Comparison of ENCODE assay signal across 30 cellular contexts in the genomic region with DNA sequence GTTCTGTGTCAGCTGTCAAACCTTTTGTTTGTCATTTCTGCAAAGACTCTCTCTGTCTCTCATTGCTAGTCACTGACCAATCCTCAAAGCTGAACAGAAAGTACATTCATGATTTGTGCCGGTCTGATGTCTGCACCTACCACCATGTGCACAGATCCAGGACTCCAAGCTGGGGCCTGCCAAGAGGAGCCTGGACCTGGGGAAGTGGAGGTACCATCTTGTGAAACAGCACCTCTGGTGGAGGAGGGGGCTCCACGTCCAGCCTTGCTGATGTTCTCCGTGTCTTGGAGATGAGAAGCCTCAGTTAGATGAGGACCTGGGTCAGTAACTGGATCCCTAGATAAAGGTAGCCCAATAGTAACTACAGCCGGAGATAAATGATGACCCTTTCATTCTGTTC.
"Had no signal": no experiment of that assay in that cellular context is flagged by ENCODE, and none has a peak within 500 bp of the region (broad histone marks: within the 10 kb centered on the region; RNA-seq: fewer than 3 reads in every experiment).

No MANE protein-coding gene starts in this region.

- H3K27me3 ChIP-seq: brain microvascular endothelial cell, dorsolateral prefrontal cortex, esophagus squamous epithelium had no signal

- H3K36me3 Mint-ChIP-seq: activated CD4-positive, alpha-beta memory T cell treated with anti-CD3 and anti-CD28 coated beads for 36 hours; activated naive CD8-positive, alpha-beta T cell had no signal

- H3K27ac Mint-ChIP-seq: activated CD4-positive, alpha-beta memory T cell treated with anti-CD3 and anti-CD28 coated beads for 36 hours; activated CD4-positive, alpha-beta T cell treated with anti-CD3 and anti-CD28 coated beads for 36 hours; activated CD4-positive, alpha-beta T cell treated with anti-CD3 and anti-CD28 coated beads, Interleukin-2, amount 10 ng/mL, durations not matched to agents 24 days and 14 days; activated naive CD8-positive, alpha-beta T cell; activated T-helper 17 cell treated with anti-CD3 and anti-CD28 coated beads, Interleukin-2, amount 50 U/mL, for 72 hours; dendritic cell treated with granulocyte-macrophage colony-stimulating factor and Interleukin-4, amounts not matched to agents 40 ng/mL and 50 ng/mL, for 4 days; T-helper 17 cell; T-helper 2 cell treated with Interferon-gamma antibody and Interleukin-4, amounts not matched to agents 5 μg/mL and 100 μg/mL, for 36 hours had no signal

- H3K36me3 ChIP-seq: brain microvascular endothelial cell, esophagus squamous epithelium, gastroesophageal sphincter had no signal

- H3K4me3 Mint-ChIP-seq: activated CD4-positive, alpha-beta memory T cell treated with anti-CD3 and anti-CD28 coated beads for 36 hours; activated CD4-positive, alpha-beta T cell treated with anti-CD3 and anti-CD28 coated beads for 36 hours; activated CD4-positive, alpha-beta T cell treated with anti-CD3 and anti-CD28 coated beads, Interleukin-2, amount 10 ng/mL, durations not matched to agents 24 days and 14 days; activated naive CD8-positive, alpha-beta T cell; activated T-cell treated with anti-CD3 and anti-CD28 coated beads, Interleukin-2, amount 50 U/mL, for 4 hours; activated T-helper 17 cell treated with anti-CD3 and anti-CD28 coated beads, Interleukin-2, amount 50 U/mL, for 72 hours; central memory CD8-positive, alpha-beta T cell; dendritic cell treated with granulocyte-macrophage colony-stimulating factor and Interleukin-4, amounts not matched to agents 40 ng/mL and 50 ng/mL, for 4 days; T-helper 17 cell; T-helper 2 cell treated with Interferon-gamma antibody and Interleukin-4, amounts not matched to agents 5 μg/mL and 100 μg/mL, for 36 hours had no signal

- H3K27ac ChIP-seq: brain microvascular endothelial cell, coronary artery, dorsolateral prefrontal cortex, esophagus squamous epithelium, gastroesophageal sphincter had no signal

- H3K27me3 Mint-ChIP-seq: activated T-helper 17 cell treated with anti-CD3 and anti-CD28 coated beads, Interleukin-2, amount 50 U/mL, for 72 hours; dendritic cell treated with granulocyte-macrophage colony-stimulating factor and Interleukin-4, amounts not matched to agents 40 ng/mL and 50 ng/mL, for 4 days had no signal

- DNase-seq: activated CD4-positive, alpha-beta memory T cell treated with anti-CD3 and anti-CD28 coated beads for 36 hours; activated CD4-positive, alpha-beta T cell treated with anti-CD3 and anti-CD28 coated beads for 36 hours; activated CD4-positive, alpha-beta T cell treated with anti-CD3 and anti-CD28 coated beads, Interleukin-2, amount 10 ng/mL, durations not matched to agents 24 days and 14 days; activated CD4-positive, CD25-positive, alpha-beta regulatory T cell; activated CD4-positive, CD25-positive, alpha-beta regulatory T cell treated with anti-CD3 and anti-CD28 coated beads, Interleukin-2, amount 50 U/mL, for 72 hours; activated CD8-positive, alpha-beta memory T cell treated with anti-CD3 and anti-CD28 coated beads for 24 hours; activated effector memory CD4-positive, alpha-beta T cell treated with Interleukin-2 at 50 U/mL for 16 hours; activated gamma-delta T cell treated with Interleukin-2 at 50 U/mL for 16 hours; activated naive CD4-positive, alpha-beta T cell treated with anti-CD3 and anti-CD28 coated beads, Interleukin-2, amount 50 U/mL, for 16 hours; activated naive CD4-positive, alpha-beta T cell treated with Interleukin-2 at 50 U/mL for 16 hours; activated T-cell treated with anti-CD3 and anti-CD28 coated beads, Interleukin-2, amount 50 U/mL, for 4 hours; amniotic stem cell; anterior cingulate cortex; brain microvascular endothelial cell; dorsolateral prefrontal cortex; effector memory CD4-positive, alpha-beta T cell; erythroblast; esophagus squamous epithelium; foreskin melanocyte; head of caudate nucleus; T-helper 1 cell; T-helper 17 cell; T1000 had no signal

- H3K4me1 Mint-ChIP-seq: activated CD4-positive, alpha-beta T cell treated with anti-CD3 and anti-CD28 coated beads for 36 hours; activated CD4-positive, alpha-beta T cell treated with anti-CD3 and anti-CD28 coated beads, Interleukin-2, amount 10 ng/mL, durations not matched to agents 24 days and 14 days; activated T-helper 17 cell treated with anti-CD3 and anti-CD28 coated beads, Interleukin-2, amount 50 U/mL, for 72 hours; central memory CD8-positive, alpha-beta T cell; T-helper 17 cell had no signal

- H3K9me3 Mint-ChIP-seq: activated CD4-positive, alpha-beta T cell treated with anti-CD3 and anti-CD28 coated beads, Interleukin-2, amount 10 ng/mL, durations not matched to agents 24 days and 14 days; activated T-cell treated with anti-CD3 and anti-CD28 coated beads, Interleukin-2, amount 50 U/mL, for 4 hours; activated T-helper 17 cell treated with anti-CD3 and anti-CD28 coated beads, Interleukin-2, amount 50 U/mL, for 72 hours; central memory CD8-positive, alpha-beta T cell; dendritic cell treated with granulocyte-macrophage colony-stimulating factor and Interleukin-4, amounts not matched to agents 40 ng/mL and 50 ng/mL, for 4 days; T-helper 2 cell treated with Interferon-gamma antibody and Interleukin-4, amounts not matched to agents 5 μg/mL and 100 μg/mL, for 36 hours had no signal

- ATAC-seq: activated CD4-positive, alpha-beta T cell treated with anti-CD3 and anti-CD28 coated beads for 36 hours; activated T-cell treated with anti-CD3 and anti-CD28 coated beads, Interleukin-2, amount 50 U/mL, for 4 hours; activated T-helper 17 cell treated with anti-CD3 and anti-CD28 coated beads, Interleukin-2, amount 50 U/mL, for 72 hours; gastroesophageal sphincter; T-helper 17 cell had no signal

- H3K9me3 ChIP-seq: esophagus squamous epithelium, gastroesophageal sphincter had no signal

- H3K4me1 ChIP-seq: gastroesophageal sphincter had no signal

- H3K4me3 ChIP-seq: coronary artery, dorsolateral prefrontal cortex, esophagus squamous epithelium, gastroesophageal sphincter had no signal
